ENCODE assay signal across 2 cellular contexts in the genomic region with DNA sequence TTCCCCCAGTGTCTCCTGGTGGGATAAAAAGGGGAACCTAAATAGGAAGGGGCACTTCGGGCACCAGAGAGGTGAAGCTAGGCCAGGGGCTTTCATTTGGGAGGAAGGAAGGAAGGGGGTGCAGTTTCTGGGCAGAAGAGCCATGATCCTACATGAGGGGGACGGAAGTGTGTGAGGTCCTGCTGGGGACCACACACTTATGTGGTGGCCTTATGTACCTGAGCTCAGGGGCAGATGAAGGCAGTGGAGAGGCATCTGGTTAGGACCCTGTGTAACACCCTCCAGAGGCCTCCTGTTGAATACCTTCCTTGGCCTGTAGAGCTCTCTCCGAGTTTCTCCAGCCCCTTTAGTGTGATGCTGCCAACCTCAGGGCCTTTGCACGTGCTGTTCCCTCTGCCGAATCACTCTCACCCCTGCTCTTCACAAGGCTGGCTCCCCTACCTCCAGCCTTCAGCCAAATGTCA.
TF ChIP-seq lines count a peak whose summit lies in the region.

No MANE protein-coding gene starts in this region.

TF ChIP-seq in A549, 52 proteins besides CTCF, POLR2A, EP300 and RAD21 (continued from another document and continues in another):
- peak; percentile 95 for TF ChIP-seq TP53 (CRISPR knock-in tag; IDR thresholded peaks at IDR 0.05)
- no peak for TF ChIP-seq CEBPB (IDR thresholded peaks at IDR 0.05)
- TF ChIP-seq ZNF302 (CRISPR knock-in tag; IDR thresholded peaks at IDR 0.05): no peak
- no peak for TF ChIP-seq RFX5 (IDR thresholded peaks at IDR 0.05)
- TF ChIP-seq CBX8 (IDR thresholded peaks at IDR 0.05): no peak
- 0 out of 2 replicates have a peak, but pooled peaks have one; percentile 2 for TF ChIP-seq EHF (CRISPR knock-in tag; IDR thresholded peaks at IDR 0.05)
- TF ChIP-seq JUN (IDR thresholded peaks at IDR 0.05): peak; percentile 42 to 43; a peak in 2 of 5 replicates
- no peak for TF ChIP-seq E2F6 (IDR thresholded peaks at IDR 0.05; ENCODE audit: borderline replicate concordance, low read depth)
- TF ChIP-seq MYC (IDR thresholded peaks at IDR 0.05; ENCODE audit: borderline replicate concordance, low read length): no peak
- no peak for TF ChIP-seq USF2 (IDR thresholded peaks at IDR 0.05)
- no peak for TF ChIP-seq MAFK (IDR thresholded peaks at IDR 0.05; ENCODE audit: partially characterized antibody)
- TF ChIP-seq FOSB (CRISPR knock-in tag; IDR thresholded peaks at IDR 0.05): peak; percentile 81
- TF ChIP-seq, protein P1, sequence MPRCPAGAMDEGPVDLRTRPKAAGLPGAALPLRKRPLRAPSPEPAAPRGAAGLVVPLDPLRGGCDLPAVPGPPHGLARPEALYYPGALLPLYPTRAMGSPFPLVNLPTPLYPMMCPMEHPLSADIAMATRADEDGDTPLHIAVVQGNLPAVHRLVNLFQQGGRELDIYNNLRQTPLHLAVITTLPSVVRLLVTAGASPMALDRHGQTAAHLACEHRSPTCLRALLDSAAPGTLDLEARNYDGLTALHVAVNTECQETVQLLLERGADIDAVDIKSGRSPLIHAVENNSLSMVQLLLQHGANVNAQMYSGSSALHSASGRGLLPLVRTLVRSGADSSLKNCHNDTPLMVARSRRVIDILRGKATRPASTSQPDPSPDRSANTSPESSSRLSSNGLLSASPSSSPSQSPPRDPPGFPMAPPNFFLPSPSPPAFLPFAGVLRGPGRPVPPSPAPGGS (IDR thresholded peaks at IDR 0.05): no peak
- peak; percentile 97 for TF ChIP-seq HOXA7 (CRISPR knock-in tag; IDR thresholded peaks at IDR 0.05)
- no peak for TF ChIP-seq NPAS2 (CRISPR knock-in tag; IDR thresholded peaks at IDR 0.05; ENCODE audit: borderline replicate concordance)
- TF ChIP-seq SMC3 (IDR thresholded peaks at IDR 0.05): no peak; the same call in 2 of the 3 replicates
- TF ChIP-seq ATOH8 (CRISPR knock-in tag; IDR thresholded peaks at IDR 0.05; ENCODE audit: low read depth): peak; percentile 12; the same call in 1 of the 2 replicates
- no peak for TF ChIP-seq NR3C1 (IDR thresholded peaks at IDR 0.05)
- no peak; the same call in 1 of the 2 replicates for TF ChIP-seq HMGXB4 (CRISPR knock-in tag; IDR thresholded peaks at IDR 0.05; ENCODE audit: borderline replicate concordance)
- TF ChIP-seq CHD2 (IDR thresholded peaks at IDR 0.05; ENCODE audit: low read length, partially characterized antibody): no peak
- TF ChIP-seq HOXB13 (CRISPR knock-in tag; IDR thresholded peaks at IDR 0.05; ENCODE audit: low read depth): no peak
- no peak for TF ChIP-seq FOSL2 (IDR thresholded peaks at IDR 0.05)
- TF ChIP-seq FOSL2 (CRISPR knock-in tag; IDR thresholded peaks at IDR 0.05): peak; percentile 48; the same call in 1 of the 2 replicates
- peak; percentile 23; the same call in 1 of the 2 replicates for TF ChIP-seq RARB (CRISPR knock-in tag; IDR thresholded peaks at IDR 0.05)
- no peak for TF ChIP-seq MAZ (IDR thresholded peaks at IDR 0.05; ENCODE audit: borderline replicate concordance, low read depth, low read length)
- TF ChIP-seq, protein P2, sequence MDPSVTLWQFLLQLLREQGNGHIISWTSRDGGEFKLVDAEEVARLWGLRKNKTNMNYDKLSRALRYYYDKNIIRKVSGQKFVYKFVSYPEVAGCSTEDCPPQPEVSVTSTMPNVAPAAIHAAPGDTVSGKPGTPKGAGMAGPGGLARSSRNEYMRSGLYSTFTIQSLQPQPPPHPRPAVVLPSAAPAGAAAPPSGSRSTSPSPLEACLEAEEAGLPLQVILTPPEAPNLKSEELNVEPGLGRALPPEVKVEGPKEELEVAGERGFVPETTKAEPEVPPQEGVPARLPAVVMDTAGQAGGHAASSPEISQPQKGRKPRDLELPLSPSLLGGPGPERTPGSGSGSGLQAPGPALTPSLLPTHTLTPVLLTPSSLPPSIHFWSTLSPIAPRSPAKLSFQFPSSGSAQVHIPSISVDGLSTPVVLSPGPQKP (IDR thresholded peaks at IDR 0.05; ENCODE audit: low read depth, low read length): no peak

TF ChIP-seq in GM23338, 12 proteins besides CTCF, POLR2A, EP300 and RAD21 (continued from another document):
- TF ChIP-seq REST (IDR thresholded peaks at IDR 0.05; ENCODE audit: unreplicated experiment) (no peak), EZH2phosphoT487 (IDR thresholded peaks at IDR 0.05; ENCODE audit: unreplicated experiment) (no peak), NANOG (IDR thresholded peaks at IDR 0.05; ENCODE audit: borderline replicate concordance) (no peak), ZNF331 (CRISPR knock-in tag; IDR thresholded peaks at IDR 0.05; ENCODE audit: low read depth) (no peak), ZNF462 (CRISPR knock-in tag; IDR thresholded peaks at IDR 0.05) (no peak), EZH2 (IDR thresholded peaks at IDR 0.05; ENCODE audit: low read depth, unreplicated experiment) (no peak), CREB1 (CRISPR knock-in tag; IDR thresholded peaks at IDR 0.05; ENCODE audit: low read depth) (no peak), POLR2AphosphoS5 (IDR thresholded peaks at IDR 0.05; ENCODE audit: low read depth) (no peak)
- TF ChIP-seq, protein P3, sequence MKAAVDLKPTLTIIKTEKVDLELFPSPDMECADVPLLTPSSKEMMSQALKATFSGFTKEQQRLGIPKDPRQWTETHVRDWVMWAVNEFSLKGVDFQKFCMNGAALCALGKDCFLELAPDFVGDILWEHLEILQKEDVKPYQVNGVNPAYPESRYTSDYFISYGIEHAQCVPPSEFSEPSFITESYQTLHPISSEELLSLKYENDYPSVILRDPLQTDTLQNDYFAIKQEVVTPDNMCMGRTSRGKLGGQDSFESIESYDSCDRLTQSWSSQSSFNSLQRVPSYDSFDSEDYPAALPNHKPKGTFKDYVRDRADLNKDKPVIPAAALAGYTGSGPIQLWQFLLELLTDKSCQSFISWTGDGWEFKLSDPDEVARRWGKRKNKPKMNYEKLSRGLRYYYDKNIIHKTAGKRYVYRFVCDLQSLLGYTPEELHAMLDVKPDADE (IDR thresholded peaks at IDR 0.05): no peak
